34 cellular contexts compared by ENCODE assay signal in genomic region chr1:198548890-198549289, GRCh38. TPM values are rescaled to one million over a fixed set of nuclear protein-coding genes. Genes with fewer than 3 reads are reported as not detected.
"Had no signal": no experiment of that assay in that cellular context is flagged by ENCODE, and none has a peak within 500 bp of the region (broad histone marks: within the 10 kb centered on the region; RNA-seq: fewer than 3 reads in every experiment).

No MANE protein-coding gene starts in this region.

- H3K27me3 ChIP-seq: ascending aorta, body of pancreas, breast epithelium, MG63, Peyer's patch, SJSA1 had no signal

- DNase-seq: activated CD4-positive, alpha-beta T cell treated with anti-CD3 and anti-CD28 coated beads for 36 hours; activated CD4-positive, alpha-beta T cell treated with anti-CD3 and anti-CD28 coated beads, Interleukin-2, amount 10 ng/mL, durations not matched to agents 7 days and 5 days; activated CD4-positive, alpha-beta T cell treated with anti-CD3 and anti-CD28 coated beads, Interleukin-2, amount 50 U/mL, for 48 hours; activated CD8-positive, alpha-beta T cell treated with anti-CD3 and anti-CD28 coated beads, Interleukin-2, amount 10 ng/mL, durations not matched to agents 7 days and 5 days; activated gamma-delta T cell; activated naive CD4-positive, alpha-beta T cell treated with Interleukin-2 at 50 U/mL for 16 hours; activated naive CD8-positive, alpha-beta T cell treated with anti-CD3 and anti-CD28 coated beads, Interleukin-2, amount 10 ng/mL, durations not matched to agents 7 days and 5 days; activated T-cell treated with anti-CD3 and anti-CD28 coated beads, Interleukin-2, amount 50 U/mL, for 24 hours; amygdala; body of pancreas; Karpas-422; MG63; NCI-H1092; NCI-H1436 treated with DMSO at 0.1 percent for 48 hours; NCI-H1694 treated with DMSO at 0.1 percent for 48 hours; NCI-H2029; NCI-H345; NCI-H524 treated with DMSO at 0.1 percent for 48 hours; PC-3; Peyer's patch; RPMI8226; SHP77 treated with DMSO at 0.1 percent for 48 hours had no signal

- H3K27me3 Mint-ChIP-seq: activated CD4-positive, alpha-beta T cell treated with anti-CD3 and anti-CD28 coated beads for 36 hours; activated CD4-positive, alpha-beta T cell treated with anti-CD3 and anti-CD28 coated beads, Interleukin-2, amount 10 ng/mL, durations not matched to agents 7 days and 5 days; activated naive CD4-positive, alpha-beta T cell treated with anti-CD3 and anti-CD28 coated beads, Interleukin-2, amount 50 U/mL, for 24 hours; activated naive CD8-positive, alpha-beta T cell treated with anti-CD3 and anti-CD28 coated beads, Interleukin-2, amount 10 ng/mL, durations not matched to agents 7 days and 5 days; activated T-cell treated with anti-CD3 and anti-CD28 coated beads, Interleukin-2, amount 50 U/mL, for 24 hours had no signal

- FAIRE-seq: TTC549 had no signal

- H3K9me3 ChIP-seq: ascending aorta, body of pancreas, breast epithelium, MG63, Peyer's patch, SJSA1 had no signal

- ATAC-seq: activated CD4-positive, alpha-beta T cell treated with anti-CD3 and anti-CD28 coated beads for 36 hours; activated CD4-positive, CD25-positive, alpha-beta regulatory T cell treated with anti-CD3 and anti-CD28 coated beads, Interleukin-2, amount 50 U/mL, for 24 hours; activated CD8-positive, alpha-beta T cell treated with anti-CD3 and anti-CD28 coated beads, Interleukin-2, amount 10 ng/mL, durations not matched to agents 7 days and 5 days; body of pancreas; PC-3 had no signal

- H3K27ac ChIP-seq: ascending aorta, body of pancreas, breast epithelium, Peyer's patch, SJSA1 had no signal

- H3K36me3 ChIP-seq: ascending aorta, breast epithelium, MG63, Peyer's patch, SJSA1 had no signal

- H3K4me3 Mint-ChIP-seq: activated CD4-positive, alpha-beta T cell treated with anti-CD3 and anti-CD28 coated beads for 36 hours; activated CD4-positive, alpha-beta T cell treated with anti-CD3 and anti-CD28 coated beads, Interleukin-2, amount 10 ng/mL, durations not matched to agents 7 days and 5 days; activated CD8-positive, alpha-beta T cell treated with anti-CD3 and anti-CD28 coated beads, Interleukin-2, amount 10 ng/mL, durations not matched to agents 7 days and 5 days; activated naive CD4-positive, alpha-beta T cell treated with anti-CD3 and anti-CD28 coated beads, Interleukin-2, amount 50 U/mL, for 24 hours; activated naive CD8-positive, alpha-beta T cell treated with anti-CD3 and anti-CD28 coated beads, Interleukin-2, amount 10 ng/mL, durations not matched to agents 7 days and 5 days; activated T-cell treated with anti-CD3 and anti-CD28 coated beads, Interleukin-2, amount 50 U/mL, for 24 hours; T-helper 1 cell treated with Interleukin-12 subunit alpha and Interleukin-12 subunit beta and Interleukin-4 antibody, amounts not matched to agents 30 μg/mL and 1 μg/mL, for 36 hours; T-helper 2 cell treated with Interferon-gamma antibody and Interleukin-4, amounts not matched to agents 5 μg/mL and 100 μg/mL, for 36 hours had no signal

- H3K27ac Mint-ChIP-seq: activated CD4-positive, alpha-beta T cell treated with anti-CD3 and anti-CD28 coated beads for 36 hours; activated CD4-positive, alpha-beta T cell treated with anti-CD3 and anti-CD28 coated beads, Interleukin-2, amount 10 ng/mL, durations not matched to agents 7 days and 5 days; activated CD8-positive, alpha-beta T cell treated with anti-CD3 and anti-CD28 coated beads, Interleukin-2, amount 10 ng/mL, durations not matched to agents 7 days and 5 days; activated naive CD4-positive, alpha-beta T cell treated with anti-CD3 and anti-CD28 coated beads, Interleukin-2, amount 50 U/mL, for 24 hours; activated naive CD8-positive, alpha-beta T cell treated with anti-CD3 and anti-CD28 coated beads, Interleukin-2, amount 10 ng/mL, durations not matched to agents 7 days and 5 days; activated T-cell treated with anti-CD3 and anti-CD28 coated beads, Interleukin-2, amount 50 U/mL, for 24 hours; activated T-helper 2 cell treated with anti-CD3 and anti-CD28 coated beads, Interferon-gamma antibody, Interleukin-2, Interleukin-4, amounts not matched to agents 10 μg/mL and 5 μg/mL and 100 μg/mL, durations not matched to agents 14 hours and 24 hours and 36 hours; T-helper 1 cell treated with Interleukin-12 subunit alpha and Interleukin-12 subunit beta and Interleukin-4 antibody, amounts not matched to agents 30 μg/mL and 1 μg/mL, for 36 hours; T-helper 2 cell treated with Interferon-gamma antibody and Interleukin-4, amounts not matched to agents 5 μg/mL and 100 μg/mL, for 36 hours had no signal

- H3K4me1 ChIP-seq: ascending aorta, body of pancreas, breast epithelium, Peyer's patch, SJSA1 had no signal

- H3K4me3 ChIP-seq: ascending aorta, body of pancreas, breast epithelium, MG63, Peyer's patch, SJSA1 had no signal

RNA-seq across cellular contexts. Expression of gene ATP6V1G3, which starts 8.4 kb away (rescaled TPM):
- total RNA-seq: activated CD4-positive, alpha-beta T cell treated with anti-CD3 and anti-CD28 coated beads for 36 hours; activated CD4-positive, alpha-beta T cell treated with anti-CD3 and anti-CD28 coated beads, Interleukin-2, amount 10 ng/mL, durations not matched to agents 7 days and 5 days; activated CD8-positive, alpha-beta T cell treated with anti-CD3 and anti-CD28 coated beads, Interleukin-2, amount 10 ng/mL, durations not matched to agents 7 days and 5 days; activated naive CD8-positive, alpha-beta T cell treated with anti-CD3 and anti-CD28 coated beads, Interleukin-2, amount 10 ng/mL, durations not matched to agents 7 days and 5 days; activated T-helper 2 cell treated with anti-CD3 and anti-CD28 coated beads, Interferon-gamma antibody, Interleukin-2, Interleukin-4, amounts not matched to agents 10 μg/mL and 5 μg/mL and 100 μg/mL, durations not matched to agents 14 hours and 24 hours and 36 hours; ascending aorta; body of pancreas; breast epithelium; cardiac septum; NCI-H460; PC-3; Peyer's patch; SJSA1 had no signal
- polyA plus RNA-seq: adipose tissue had no signal
